ENCODE assay signal across 11 cellular contexts in the genomic region with DNA sequence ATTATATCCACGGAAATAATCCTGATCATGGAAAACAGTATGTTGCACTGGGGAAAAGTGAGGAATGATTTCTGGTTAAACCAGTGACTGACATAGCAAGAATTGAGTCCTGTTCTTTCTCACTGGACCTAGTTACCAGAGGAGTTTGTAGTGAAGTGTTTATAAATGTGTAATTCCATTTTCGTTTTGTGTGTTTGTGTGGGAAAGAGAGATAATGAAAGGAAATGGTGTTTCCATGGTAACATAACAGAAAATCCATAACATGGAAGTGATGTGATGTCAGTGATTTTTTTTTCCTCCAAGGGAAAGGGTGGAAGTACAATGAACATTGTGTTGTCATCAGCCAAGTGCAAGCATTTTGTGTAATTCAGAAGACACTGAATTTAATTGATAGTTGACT.
DNase-seq lines count a peak whose midpoint lies in the region; ATAC-seq and TF ChIP-seq lines count a peak whose summit lies in the region.
"Had no signal": no experiment of that assay in that cellular context is flagged by ENCODE, and none has a peak within 500 bp of the region (broad histone marks: within the 10 kb centered on the region; RNA-seq: fewer than 3 reads in every experiment).

No MANE protein-coding gene starts in this region.

- peaks cover 0 to 10% (median 8%) of the 10 kb centered on the region in 3 donors for H3K9me3 Mint-ChIP-seq in T-cell

- DNase-seq in KBM-7 (peak; percentile 18), kidney epithelial cell (ENCODE audit: low read depth) (peak; percentile 4), renal cortical epithelial cell (ENCODE audit: low read depth) (peak; percentile 59), NOMO-1 (lab: John Stamatoyannopoulos, UW; ENCODE audit: unreplicated experiment in 2 of 2) (no peak), T-cell (no peak)
- DNase-seq in activated CD4-positive, alpha-beta T cell treated with anti-CD3 and anti-CD28 coated beads for 1 hour: no peak
- DNase-seq: activated T-cell treated with anti-CD3 and anti-CD28 coated beads, Interleukin-2, amount 50 U/mL, for 72 hours; CD4-positive, CD25-positive, alpha-beta regulatory T cell; NCI-H526 had no signal

- CTCF ChIA-PET in T-cell (lab: Charles Lee): no interaction called here

- no peak overlapping the region for H3K4me3 Mint-ChIP-seq in T-cell
- H3K4me3 Mint-ChIP-seq: activated T-cell treated with anti-CD3 and anti-CD28 coated beads, Interleukin-2, amount 50 U/mL, for 72 hours; CD4-positive, CD25-positive, alpha-beta regulatory T cell had no signal

- in situ Hi-C loops in KBM-7 (cut with MboI; ENCODE audit: low pct_unique_long_range_greater_than_20kb, low sequenced_read_pairs): no loop called here

- no peak overlapping the region for H3K4me3 ChIP-seq in kidney epithelial cell (ENCODE audit: low read depth, low read length)

- POLR2A ChIA-PET in T-cell (lab: Charles Lee): no interaction called here

- peak overlapping the region; percentile 4 for H3K27ac ChIP-seq in cingulate gyrus (ENCODE audit: low read depth, low read length)

- no peak for ATAC-seq in GM21367 (IDR thresholded peaks at IDR 0.05; ENCODE audit: unreplicated experiment)
- no peak for ATAC-seq in T-cell (replicated peaks in 1 of 4)
- ATAC-seq: activated T-cell treated with anti-CD3 and anti-CD28 coated beads, Interleukin-2, amount 50 U/mL, for 72 hours had no signal

- no peaks in the 10 kb centered on the region for H3K36me3 ChIP-seq in kidney epithelial cell (ENCODE audit: control insufficient read depth, insufficient read depth, low read length)

- H3K36me3 Mint-ChIP-seq in T-cell: no peaks in the 10 kb centered on the region
- H3K36me3 Mint-ChIP-seq: CD4-positive, CD25-positive, alpha-beta regulatory T cell had no signal

- no peak overlapping the region for H3K27ac Mint-ChIP-seq in T-cell
- H3K27ac Mint-ChIP-seq: activated T-cell treated with anti-CD3 and anti-CD28 coated beads, Interleukin-2, amount 50 U/mL, for 72 hours; CD4-positive, CD25-positive, alpha-beta regulatory T cell had no signal

- H3K27me3 Mint-ChIP-seq in T-cell: no peaks in the 10 kb centered on the region
- H3K27me3 Mint-ChIP-seq: CD4-positive, CD25-positive, alpha-beta regulatory T cell had no signal

- TF ChIP-seq CTCF in kidney epithelial cell (IDR thresholded peaks at IDR 0.05; ENCODE audit: insufficient read depth, low read length, poor library complexity, severe bottlenecking): no peak

- H3K4me1 Mint-ChIP-seq in T-cell: no peaks in the 10 kb centered on the region
- H3K4me1 Mint-ChIP-seq: CD4-positive, CD25-positive, alpha-beta regulatory T cell had no signal

- no peaks in the 10 kb centered on the region for H3K27me3 ChIP-seq in kidney epithelial cell (ENCODE audit: control insufficient read depth, insufficient read depth, low read length)

Comparison
In these comparisons a context has a peak if more than half of its experiments do, and no peak if none do; other contexts are left out.
1. DNase-seq: peak in KBM-7 (single experiment), kidney epithelial cell (single experiment) and renal cortical epithelial cell (single experiment); none in activated CD4-positive, alpha-beta T cell treated with anti-CD3 and anti-CD28 coated beads for 1 hour (single experiment), NOMO-1 (0 of 2) and T-cell (0 of 34).